ENCODE assay signal across 8 cellular contexts in genomic region chr5:132459031-132459982, GRCh38. TPM values are rescaled to one million over a fixed set of nuclear protein-coding genes. Genes with fewer than 3 reads are reported as not detected.
DNase-seq lines count a peak whose midpoint lies in the region; FAIRE-seq and TF ChIP-seq lines count a peak whose summit lies in the region.

No MANE protein-coding gene starts in this region.

- H3K36me3 Mint-ChIP-seq in MCF 10A (ENCODE audit: insufficient read depth, unreplicated experiment) = peaks cover 6% of the 10 kb centered on the region

- H3K27ac Mint-ChIP-seq in MCF 10A (ENCODE audit: low read depth, unreplicated experiment) = peak overlapping the region; percentile 60

- no peak overlapping the region for H3K4me3 Mint-ChIP-seq in MCF 10A (ENCODE audit: unreplicated experiment)

- no peaks in the 10 kb centered on the region for H3K9me3 ChIP-seq in osteoblast (ENCODE audit: low read depth, low read length)

- TF ChIP-seq POLR2A in GM12892 (IDR thresholded peaks at IDR 0.05; ENCODE audit: low read depth, low read length) = no peak

- CTCF ChIA-PET in MCF 10A (lab: Yijun Ruan, JAX) = interaction anchor here (0.6 to 4.2 kb wide), 15 partner anchors 8 to 194 kb away, joined by 3 to 28 read pairs (median 3); partner anchors contain the start of gene IRF1

- peak overlapping the region; percentile 85 for H3K27ac ChIP-seq in osteoblast (ENCODE audit: low read depth, low read length)

- no peaks in the 10 kb centered on the region for H3K27me3 Mint-ChIP-seq in MCF 10A (ENCODE audit: insufficient read depth, unreplicated experiment)

- intact Hi-C loops in MCF 10A (cut with micrococcal nuclease) = loop anchor here (2.0 kb wide), 1 partner anchor 37 kb away; no protein-coding TSS in a partner anchor

- FAIRE-seq in GM12892 (lab: Jason Lieb, UNC) = peak; percentile 36

- no peak for TF ChIP-seq CTCF in MCF 10A (IDR thresholded peaks at IDR 0.05; ENCODE audit: unreplicated experiment)
- TF ChIP-seq CTCF in osteoblast (IDR thresholded peaks at IDR 0.05; ENCODE audit: extremely low read depth, low read depth, low read length) = no peak

- H3K4me2 ChIP-seq in osteoblast (ENCODE audit: insufficient read depth, low read length) = peak overlapping the region; percentile 17

- DNase-seq in GM12892 (ENCODE audit: insufficient read length) (no peak), MV-4-11 (lab: John Stamatoyannopoulos, UW) (peak; percentile 81), MCF 10A (ENCODE audit: unreplicated experiment) (no peak), osteoblast (ENCODE audit: insufficient read length, low spot score, missing footprints) (peak; percentile 90), nucleus accumbens (lab: John Stamatoyannopoulos, UW) (no peak), NCI-H146 (lab: John Stamatoyannopoulos, UW) (no peak)
- no peak for DNase-seq in stimulated activated CD4-positive, alpha-beta T cell treated with anti-CD3 and anti-CD28 coated beads, Interleukin-4, amount 100 ng/mL, for 4 hours
- no peak for DNase-seq in stimulated activated CD4-positive, alpha-beta T cell treated with anti-CD3 and anti-CD28 coated beads, Interleukin-15, amount 100 ng/mL, for 24 hours

- peaks cover 2% of the 10 kb centered on the region for H4K20me1 ChIP-seq in osteoblast (ENCODE audit: insufficient read depth, low read length)

- no peaks in the 10 kb centered on the region for H3K36me3 ChIP-seq in osteoblast (ENCODE audit: insufficient read depth, low read length)

- no peak overlapping the region for H2AFZ ChIP-seq in osteoblast (ENCODE audit: low read length)

- H3K4me3 ChIP-seq in osteoblast (ENCODE audit: insufficient read depth, low read length) = no peak overlapping the region

- H3K4me1 Mint-ChIP-seq in MCF 10A (ENCODE audit: insufficient read depth, unreplicated experiment) = peaks cover 49% of the 10 kb centered on the region

- BruUV-seq in MCF 10A (replicated peaks; lab: Mats Ljungman, UMichigan) = TSS peak; percentile 66

- H3K9me3 Mint-ChIP-seq in MCF 10A (ENCODE audit: unreplicated experiment) = no peaks in the 10 kb centered on the region

- H3K27me3 ChIP-seq in osteoblast (ENCODE audit: insufficient read depth, low read length) = no peaks in the 10 kb centered on the region

- POLR2A ChIA-PET in MCF 10A (lab: Yijun Ruan, JAX) = interaction anchor here (0.8 to 4.6 kb wide), 16 partner anchors 8 to 126 kb away, joined by 3 to 36 read pairs (median 7); partner anchors contain the start of genes IRF1 and SLC22A5

- no peaks in the 10 kb centered on the region for H3K79me2 ChIP-seq in osteoblast (ENCODE audit: insufficient read depth, low read length)

- peaks cover 46% of the 10 kb centered on the region for H3K4me1 ChIP-seq in osteoblast (ENCODE audit: insufficient read depth, low read length)

RNA-seq across cellular contexts. Expression of gene IRF1, which starts 31.3 kb away (rescaled TPM):
- 29.9 TPM for polyA plus RNA-seq in GM12892 (2012; ENCODE audit: missing spikeins)
- total RNA-seq in MCF 10A (2022) (18.7 and 23.0 TPM in 2 replicates), osteoblast (19.7 and 22.1 TPM in 2 replicates)

Comparison
In these comparisons a context has a peak if more than half of its experiments do, and no peak if none do; other contexts are left out.
1. DNase-seq: peak in MV-4-11 (single experiment) and osteoblast (single experiment); none in GM12892 (single experiment), MCF 10A (single experiment), stimulated activated CD4-positive, alpha-beta T cell treated with anti-CD3 and anti-CD28 coated beads, Interleukin-4, amount 100 ng/mL, for 4 hours (0 of 2), nucleus accumbens (0 of 56), stimulated activated CD4-positive, alpha-beta T cell treated with anti-CD3 and anti-CD28 coated beads, Interleukin-15, amount 100 ng/mL, for 24 hours (single experiment) and NCI-H146 (single experiment).